8 cellular contexts compared by ENCODE assay signal in the genomic region with DNA sequence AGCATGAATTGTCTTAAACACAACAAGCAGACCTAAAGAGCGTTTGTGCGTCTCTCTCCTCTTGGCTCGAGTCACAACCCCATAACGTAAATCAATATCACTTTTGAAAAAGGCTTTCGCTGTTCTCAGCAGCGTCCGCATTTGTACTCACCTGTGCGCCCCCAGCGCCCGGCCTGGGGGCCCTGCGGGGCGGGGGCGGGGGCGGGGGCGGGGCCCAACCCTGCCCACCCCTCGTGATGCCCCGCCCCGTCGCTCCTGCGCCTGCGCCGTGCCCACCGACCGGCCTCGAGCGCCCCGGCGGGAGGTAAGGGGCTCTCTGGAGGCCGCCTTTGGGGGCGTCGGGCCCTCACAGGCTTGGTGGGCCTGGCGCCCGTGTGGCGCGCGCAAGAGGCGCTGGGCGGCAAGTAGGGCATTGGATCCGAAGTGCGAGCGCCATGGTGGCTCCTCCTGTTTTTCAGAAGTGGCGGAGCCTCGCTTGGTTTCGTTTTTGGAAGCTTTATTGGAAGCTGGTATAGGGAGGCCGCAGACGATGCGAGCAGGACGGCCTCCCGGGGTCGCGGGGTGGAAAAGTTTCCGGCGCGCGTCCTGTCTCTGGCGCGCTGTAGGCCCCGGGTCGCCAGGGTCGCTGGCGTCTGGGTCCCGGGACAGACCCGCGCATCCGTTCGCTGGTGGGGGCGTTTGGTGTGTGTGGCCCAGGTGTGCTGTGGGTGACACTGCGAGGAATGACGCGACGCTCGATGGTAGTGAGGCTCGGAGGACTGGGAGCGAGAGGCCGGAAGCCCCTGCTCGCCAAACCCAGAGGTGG. TPM values are rescaled to one million over a fixed set of nuclear protein-coding genes. Genes with fewer than 3 reads are reported as not detected.
DNase-seq lines count a peak whose midpoint lies in the region; TF ChIP-seq lines count a peak whose summit lies in the region.

A gene (plus strand): TSS at position 252 of the 805 bp plus-strand sequence. CDS start 8,586 bp downstream, outside the sequence.

- H3K4me3 ChIP-seq in Caco-2 (ENCODE audit: low read depth, low read length) = peak within 1 kb of the TSS; percentile 89
- peak within 1 kb of the TSS; percentile 86 to 90 for H3K4me3 ChIP-seq in esophagus (ENCODE audit: low read depth in 1 of 2, low read length in 2 of 2)
- H3K4me3 ChIP-seq in muscle layer of colon (ENCODE audit: low read depth in 1 of 2, low read length in 2 of 2) = peak within 1 kb of the TSS; percentile 85 to 91

- CTCF ChIA-PET in Caco-2 (lab: Charles Lee) = interaction anchor here (0.6 to 1.0 kb wide), 3 partner anchors 41 to 82 kb away, joined by 3 to 6 read pairs (median 4); no protein-coding TSS in a partner anchor

- H3K36me3 Mint-ChIP-seq in Caco-2 (ENCODE audit: insufficient read depth, unreplicated experiment) = peaks cover 7% of the 10 kb centered on the region

- DNase-seq in Caco-2 = peak; percentile 80 to 88
- DNase-seq in GM20000 (ENCODE audit: low spot score) = peak; percentile 94
- DNase-seq in HT-29 (ENCODE audit: low spot score) = peak; percentile 75
- DNase-seq in OCI-M1 (lab: John Stamatoyannopoulos, UW) = peak; percentile 84
- peak; percentile 91 for DNase-seq in activated T-cell treated with anti-CD3 and anti-CD28 coated beads, Interleukin-2, amount 50 U/mL, for 1 hour
- peak; percentile 64 for DNase-seq in stimulated activated CD8-positive, alpha-beta memory T cell treated with anti-CD3 and anti-CD28 coated beads, Interleukin-7, amount 100 ng/mL, for 24 hours (ENCODE audit: low read depth)

- no peaks in the 10 kb centered on the region for H3K27me3 ChIP-seq in Caco-2 (replicated peaks; ENCODE audit: control insufficient read depth, insufficient read depth, low read length)
- no peaks in the 10 kb centered on the region for H3K27me3 ChIP-seq in esophagus (ENCODE audit: control insufficient read depth in 1 of 2, insufficient read depth in 2 of 2, low read length in 2 of 2)
- no peaks in the 10 kb centered on the region for H3K27me3 ChIP-seq in muscle layer of colon (ENCODE audit: control insufficient read depth in 1 of 2, insufficient read depth in 2 of 2, low read length in 2 of 2)

- H3K27ac ChIP-seq in esophagus (ENCODE audit: low read depth in 2 of 2, low read length in 1 of 2) = peak within 1 kb of the TSS; percentile 98 to 99
- H3K27ac ChIP-seq in muscle layer of colon (ENCODE audit: low read depth, low read length) = peak within 1 kb of the TSS; percentile 99

- H3K9me3 ChIP-seq in Caco-2 = no peaks in the 10 kb centered on the region
- no peaks in the 10 kb centered on the region for H3K9me3 ChIP-seq in esophagus (ENCODE audit: control insufficient read depth in 2 of 2, insufficient read depth in 1 of 2, low read depth in 1 of 2, low read length in 1 of 2)
- H3K9me3 ChIP-seq in muscle layer of colon (ENCODE audit: low read length) = no peaks in the 10 kb centered on the region

- H3K9ac ChIP-seq in muscle layer of colon (ENCODE audit: low read length) = peak within 1 kb of the TSS; percentile 82

- H3K4me1 ChIP-seq in Caco-2 = peaks cover 10% of the 10 kb centered on the region
- H3K4me1 ChIP-seq in esophagus (ENCODE audit: control insufficient read depth in 2 of 2, insufficient read depth in 2 of 2, low read length in 1 of 2) = no peaks in the 10 kb centered on the region
- H3K4me1 ChIP-seq in muscle layer of colon (ENCODE audit: insufficient read depth, low read length) = peaks cover 8% of the 10 kb centered on the region

- H3K27me3 Mint-ChIP-seq in Caco-2 (ENCODE audit: insufficient read depth, unreplicated experiment) = peaks cover 2% of the 10 kb centered on the region

- no TSS peak for BruUV-seq in Caco-2 (replicated peaks; lab: Mats Ljungman, UMichigan)

- H3K36me3 ChIP-seq in Caco-2 (ENCODE audit: control insufficient read depth, insufficient read depth, low read length) (no peaks in the 10 kb centered on the region), esophagus (ENCODE audit: control insufficient read depth in 2 of 2, insufficient read depth in 2 of 2, low read length in 1 of 2) (no peaks in the 10 kb centered on the region), muscle layer of colon (ENCODE audit: insufficient read depth, low read length) (peaks cover 2% of the 10 kb centered on the region)

- H3K27ac Mint-ChIP-seq in Caco-2 (ENCODE audit: unreplicated experiment) = peak within 1 kb of the TSS; percentile 70

- no peaks in the 10 kb centered on the region for H3K9me3 Mint-ChIP-seq in Caco-2 (ENCODE audit: unreplicated experiment)

- POLR2A ChIA-PET in Caco-2 (lab: Charles Lee) = interaction anchor here (0.6 to 1.1 kb wide), 3 partner anchors 9 to 94 kb away, joined by 3 read pairs; a partner anchor contains a TSS

- 0 to 1% methylated on average over 67 to 76 of the region's 76 CpGs for WGBS in esophagus, 2 donors

- TF ChIP-seq CTCF in Caco-2 (IDR thresholded peaks at IDR 0.05; ENCODE audit: insufficient read depth in 1 of 2, low read depth in 1 of 2, low read length in 1 of 2, severe bottlenecking in 1 of 2, unreplicated experiment in 1 of 2) (no peak), GM20000 (IDR thresholded peaks at IDR 0.05; ENCODE audit: extremely low read depth, missing control alignments) (no peak)

- intact Hi-C loops in Caco-2 (cut with micrococcal nuclease; ENCODE audit: unreplicated experiment) = loop anchor here (1.0 to 5.0 kb wide), 3 partner anchors 85 to 192 kb away; a partner anchor contains a TSS

- peaks cover 18% of the 10 kb centered on the region for H3K4me1 Mint-ChIP-seq in Caco-2 (ENCODE audit: low read depth, unreplicated experiment)

- peak within 1 kb of the TSS; percentile 76 for H3K4me3 Mint-ChIP-seq in Caco-2 (ENCODE audit: unreplicated experiment)

RNA-seq across cellular contexts. Expression of the gene that starts here (rescaled TPM):
- total RNA-seq in Caco-2 (2022) = 40.2 and 41.1 TPM in 2 replicates
- 7.4 and 7.6 TPM in 2 replicates for total RNA-seq in HT-29 (2014; rRNA removed; shearing (Covaris generic))
- polyA plus RNA-seq in esophagus = 1 to 10 TPM; 7.0 to 8.1 TPM

Comparison
In these comparisons a context has a peak if more than half of its experiments do, and no peak if none do; other contexts are left out.
1. Peak in every context shown above with its lines: DNase-seq, H3K4me3 ChIP-seq and H3K27ac ChIP-seq.